Comparison of ENCODE assay signal across 8 cellular contexts in genomic region chr20:47274449-47275108, GRCh38.
DNase-seq lines count a peak whose midpoint lies in the region; ATAC-seq and TF ChIP-seq lines count a peak whose summit lies in the region.

No MANE protein-coding gene starts in this region.

- H3K27me3 ChIP-seq in SJSA1 (replicated peaks) (no peaks in the 10 kb centered on the region), mucosa of rectum (ENCODE audit: control insufficient read depth in 2 of 2, insufficient read depth in 2 of 2, low read length in 2 of 2) (no peaks in the 10 kb centered on the region), upper lobe of right lung (no peaks in the 10 kb centered on the region)

- H3K9me3 ChIP-seq in SJSA1 (replicated peaks) = no peaks in the 10 kb centered on the region
- no peaks in the 10 kb centered on the region for H3K9me3 ChIP-seq in mucosa of rectum (ENCODE audit: control insufficient read depth in 2 of 2, low read length in 2 of 2)
- no peaks in the 10 kb centered on the region for H3K9me3 ChIP-seq in upper lobe of right lung

- DNase-seq in activated T-cell treated with anti-CD3 and anti-CD28 coated beads for 4 hours = peak; percentile 5
- no peak for DNase-seq in activated T-cell treated with anti-CD3 and anti-CD28 coated beads, Interleukin-2, amount 50 U/mL, for 1 hour
- peak; percentile 64 to 93 for DNase-seq in SJSA1 (ENCODE audit: low read depth in 1 of 2, low spot score in 2 of 2)
- DNase-seq in dermis blood vessel endothelial cell = peak; percentile 91
- no peak for DNase-seq in upper lobe of right lung
- DNase-seq in activated effector memory CD4-positive, alpha-beta T cell treated with anti-CD3 and anti-CD28 coated beads, Interleukin-2, amount 50 U/mL, for 16 hours = no peak

- no peak for TF ChIP-seq CTCF in upper lobe of right lung (IDR thresholded peaks at IDR 0.05)

- H3K27ac ChIP-seq in SJSA1 (peak overlapping the region; percentile 81), mucosa of rectum (ENCODE audit: low read depth in 2 of 2, low read length in 2 of 2) (peak overlapping the region; percentile 18 to 45), upper lobe of right lung (peak overlapping the region; percentile 73)

- H3K36me3 ChIP-seq in SJSA1 (peaks cover 39% of the 10 kb centered on the region), mucosa of rectum (ENCODE audit: control insufficient read depth in 2 of 2, insufficient read depth in 2 of 2, low read length in 2 of 2) (peaks cover 23 to 30% of the 10 kb centered on the region in 2 donors), upper lobe of right lung (peaks cover 42% of the 10 kb centered on the region)

- H3K4me3 ChIP-seq in SJSA1 = no peak overlapping the region
- H3K4me3 ChIP-seq in mucosa of rectum (ENCODE audit: low read length in 2 of 2) = no peak overlapping the region
- no peak overlapping the region for H3K4me3 ChIP-seq in upper lobe of right lung

- H3K4me1 ChIP-seq in SJSA1 (replicated peaks) (peaks cover 60% of the 10 kb centered on the region), mucosa of rectum (ENCODE audit: control insufficient read depth in 2 of 2, insufficient read depth in 2 of 2, low read length in 2 of 2) (peaks cover 0 to 3% of the 10 kb centered on the region in 2 donors), upper lobe of right lung (peaks cover 28% of the 10 kb centered on the region)

- no peak overlapping the region for H3K9ac ChIP-seq in mucosa of rectum (ENCODE audit: low read depth in 1 of 2, low read length in 2 of 2)

- ATAC-seq in HG03045 (IDR thresholded peaks at IDR 0.05; ENCODE audit: unreplicated experiment) (peak; percentile 80), upper lobe of right lung (peak; percentile 80)

- intact Hi-C loops in upper lobe of right lung (cut with DNase I) = loop anchor here (5.0 kb wide), 1 partner anchor 108 kb away; no protein-coding TSS in a partner anchor

Comparison
In these comparisons a context has a peak if more than half of its experiments do, and no peak if none do; other contexts are left out.
1. DNase-seq: peak in activated T-cell treated with anti-CD3 and anti-CD28 coated beads for 4 hours (single experiment), SJSA1 (2 of 2) and dermis blood vessel endothelial cell (single experiment); none in activated T-cell treated with anti-CD3 and anti-CD28 coated beads, Interleukin-2, amount 50 U/mL, for 1 hour (single experiment), upper lobe of right lung (single experiment) and activated effector memory CD4-positive, alpha-beta T cell treated with anti-CD3 and anti-CD28 coated beads, Interleukin-2, amount 50 U/mL, for 16 hours (single experiment).
2. Peak in every context shown above with its lines, with median percentiles within 50 percentile points of each other: H3K27ac ChIP-seq.